ENCODE assay signal across 23 cellular contexts in the genomic region with DNA sequence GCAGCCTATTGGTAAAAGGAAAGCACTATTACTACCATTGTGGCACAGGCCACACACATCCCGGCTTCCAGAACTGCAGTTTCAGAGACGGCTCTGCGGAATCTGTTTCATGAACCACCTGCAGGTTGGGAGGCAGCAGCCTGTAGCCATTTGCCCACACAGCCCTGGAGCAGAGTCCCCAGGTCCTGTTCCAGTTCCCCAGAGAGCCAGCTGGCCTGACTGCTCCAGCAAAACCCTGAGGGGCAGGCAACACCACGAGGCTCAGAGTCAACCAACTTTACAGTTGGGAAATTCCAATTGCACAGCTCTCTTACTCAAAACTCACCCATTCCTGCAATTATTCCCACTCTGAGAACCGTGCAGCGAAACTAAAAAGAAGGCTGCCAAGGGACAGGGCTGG.
"Had no signal": no experiment of that assay in that cellular context is flagged by ENCODE, and none has a peak within 500 bp of the region (broad histone marks: within the 10 kb centered on the region; RNA-seq: fewer than 3 reads in every experiment).

No MANE protein-coding gene starts in this region.

- H3K4me1 ChIP-seq: breast epithelium, gastroesophageal sphincter, heart right ventricle, left lung, tibial artery had no signal

- H3K27me3 ChIP-seq: breast epithelium, gastroesophageal sphincter, heart right ventricle, left lung, tibial artery had no signal

- H3K27me3 Mint-ChIP-seq: activated CD4-positive, alpha-beta memory T cell treated with anti-CD3 and anti-CD28 coated beads for 36 hours; natural killer cell treated with Interleukin-12 subunit alpha and Interleukin-12 subunit beta and Interleukin-15 and Interleukin-18, amount 100 ng/mL, for 72 hours; stimulated activated naive CD8-positive, alpha-beta T cell treated with anti-CD3 and anti-CD28 coated beads, Interleukin-15, amount 100 ng/mL, for 72 hours had no signal

- H3K27ac Mint-ChIP-seq: activated CD4-positive, alpha-beta memory T cell treated with anti-CD3 and anti-CD28 coated beads for 36 hours; activated naive CD8-positive, alpha-beta T cell treated with anti-CD3 and anti-CD28 coated beads for 36 hours; endodermal cell; natural killer cell treated with Interleukin-12 subunit alpha and Interleukin-12 subunit beta and Interleukin-15 and Interleukin-18, amount 100 ng/mL, for 72 hours; stimulated activated effector memory CD8-positive, alpha-beta T cell treated with anti-CD3 and anti-CD28 coated beads, Interleukin-12 subunit alpha, Interleukin-12 subunit beta, amount 100 ng/mL, for 72 hours; stimulated activated naive CD8-positive, alpha-beta T cell treated with anti-CD3 and anti-CD28 coated beads, Interleukin-15, amount 100 ng/mL, for 72 hours; T-helper 1 cell treated with Interleukin-12 subunit alpha and Interleukin-12 subunit beta and Interleukin-4 antibody, amounts not matched to agents 30 μg/mL and 1 μg/mL, for 36 hours had no signal

- H3K36me3 Mint-ChIP-seq: activated CD4-positive, alpha-beta memory T cell treated with anti-CD3 and anti-CD28 coated beads for 36 hours; activated naive CD8-positive, alpha-beta T cell treated with anti-CD3 and anti-CD28 coated beads for 36 hours; natural killer cell treated with Interleukin-12 subunit alpha and Interleukin-12 subunit beta and Interleukin-15 and Interleukin-18, amount 100 ng/mL, for 72 hours; stimulated activated effector memory CD8-positive, alpha-beta T cell treated with anti-CD3 and anti-CD28 coated beads, Interleukin-12 subunit alpha, Interleukin-12 subunit beta, amount 100 ng/mL, for 72 hours had no signal

- DNase-seq: activated CD4-positive, alpha-beta memory T cell treated with anti-CD3 and anti-CD28 coated beads for 36 hours; activated CD4-positive, alpha-beta T cell treated with anti-CD3 and anti-CD28 coated beads for 48 hours; activated CD4-positive, CD25-positive, alpha-beta regulatory T cell; activated naive CD4-positive, alpha-beta T cell treated with Interleukin-2 at 50 U/mL for 16 hours; activated naive CD8-positive, alpha-beta T cell treated with anti-CD3 and anti-CD28 coated beads for 36 hours; activated T-cell treated with anti-CD3 and anti-CD28 coated beads, Interleukin-2, amount 50 U/mL, for 48 hours; cortex of kidney; endodermal cell; heart right ventricle; left lung; occipital lobe; small intestine; stimulated activated CD4-positive, alpha-beta T cell treated with anti-CD3 and anti-CD28 coated beads, Interleukin-2, amount 100 ng/mL, for 24 hours; stimulated activated naive CD8-positive, alpha-beta T cell treated with anti-CD3 and anti-CD28 coated beads, Interleukin-15, amount 100 ng/mL, for 72 hours; tibial artery had no signal

- H3K4me3 ChIP-seq: breast epithelium, gastroesophageal sphincter, heart right ventricle, left lung, lung, tibial artery had no signal

- H3K27ac ChIP-seq: breast epithelium, epithelial cell of prostate, gastroesophageal sphincter, heart right ventricle, left lung, tibial artery had no signal

- H3K9me3 Mint-ChIP-seq: activated CD4-positive, alpha-beta memory T cell treated with anti-CD3 and anti-CD28 coated beads for 36 hours; activated naive CD8-positive, alpha-beta T cell treated with anti-CD3 and anti-CD28 coated beads for 36 hours; endodermal cell; natural killer cell treated with Interleukin-12 subunit alpha and Interleukin-12 subunit beta and Interleukin-15 and Interleukin-18, amount 100 ng/mL, for 72 hours; stimulated activated effector memory CD8-positive, alpha-beta T cell treated with anti-CD3 and anti-CD28 coated beads, Interleukin-12 subunit alpha, Interleukin-12 subunit beta, amount 100 ng/mL, for 72 hours; stimulated activated naive CD8-positive, alpha-beta T cell treated with anti-CD3 and anti-CD28 coated beads, Interleukin-15, amount 100 ng/mL, for 72 hours; T-helper 1 cell treated with Interleukin-12 subunit alpha and Interleukin-12 subunit beta and Interleukin-4 antibody, amounts not matched to agents 30 μg/mL and 1 μg/mL, for 36 hours had no signal

- H3K4me1 Mint-ChIP-seq: activated naive CD8-positive, alpha-beta T cell treated with anti-CD3 and anti-CD28 coated beads for 36 hours; stimulated activated effector memory CD8-positive, alpha-beta T cell treated with anti-CD3 and anti-CD28 coated beads, Interleukin-12 subunit alpha, Interleukin-12 subunit beta, amount 100 ng/mL, for 72 hours; stimulated activated naive CD8-positive, alpha-beta T cell treated with anti-CD3 and anti-CD28 coated beads, Interleukin-15, amount 100 ng/mL, for 72 hours had no signal

- H3K9me3 ChIP-seq: breast epithelium, gastroesophageal sphincter, heart right ventricle, left lung, tibial artery had no signal

- H3K36me3 ChIP-seq: breast epithelium, gastroesophageal sphincter, heart right ventricle, left lung, tibial artery had no signal

- H3K4me3 Mint-ChIP-seq: activated CD4-positive, alpha-beta memory T cell treated with anti-CD3 and anti-CD28 coated beads for 36 hours; activated naive CD8-positive, alpha-beta T cell treated with anti-CD3 and anti-CD28 coated beads for 36 hours; endodermal cell; natural killer cell treated with Interleukin-12 subunit alpha and Interleukin-12 subunit beta and Interleukin-15 and Interleukin-18, amount 100 ng/mL, for 72 hours; stimulated activated effector memory CD8-positive, alpha-beta T cell treated with anti-CD3 and anti-CD28 coated beads, Interleukin-12 subunit alpha, Interleukin-12 subunit beta, amount 100 ng/mL, for 72 hours; stimulated activated naive CD8-positive, alpha-beta T cell treated with anti-CD3 and anti-CD28 coated beads, Interleukin-15, amount 100 ng/mL, for 72 hours; T-helper 1 cell treated with Interleukin-12 subunit alpha and Interleukin-12 subunit beta and Interleukin-4 antibody, amounts not matched to agents 30 μg/mL and 1 μg/mL, for 36 hours had no signal

- ATAC-seq: gastroesophageal sphincter; heart right ventricle; left lung; natural killer cell treated with Interleukin-12 subunit alpha and Interleukin-12 subunit beta and Interleukin-15 and Interleukin-18, amount 100 ng/mL, for 72 hours; sciatic nerve; stimulated activated effector memory CD8-positive, alpha-beta T cell treated with anti-CD3 and anti-CD28 coated beads, Interleukin-12 subunit alpha, Interleukin-12 subunit beta, amount 100 ng/mL, for 72 hours; stimulated activated naive CD8-positive, alpha-beta T cell treated with anti-CD3 and anti-CD28 coated beads, Interleukin-15, amount 100 ng/mL, for 72 hours had no signal
